In the genomic region with DNA sequence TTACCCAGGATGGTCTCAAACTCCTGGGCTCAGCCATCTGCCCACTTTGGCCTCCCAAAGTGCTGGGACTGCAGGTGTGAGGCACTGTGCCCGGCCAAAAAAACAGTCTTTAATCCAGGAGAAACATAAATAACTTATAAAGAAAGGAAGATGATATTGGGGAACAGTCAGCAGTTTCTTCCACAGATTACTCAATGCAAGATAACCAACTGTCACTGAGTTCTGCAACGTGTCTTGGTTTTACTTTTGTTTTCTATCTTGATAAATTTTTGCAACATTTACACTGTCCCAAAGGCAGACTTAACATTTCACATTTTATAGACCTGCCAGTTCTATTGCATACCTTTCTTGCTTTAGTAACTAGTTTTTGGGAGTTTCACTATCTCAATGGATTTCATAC, we compare ENCODE assay signal across 8 cellular contexts.
A peak's percentile ranks its signal among the peaks of the same experiment; 100 is the strongest.
DNase-seq lines count a peak whose midpoint lies in the region; ATAC-seq and TF ChIP-seq lines count a peak whose summit lies in the region.

No MANE protein-coding gene starts in this region.

- H3K27me3 ChIP-seq in ascending aorta, result no peaks in the 10 kb centered on the region

- no peak for DNase-seq in activated CD4-positive, alpha-beta T cell treated with anti-CD3 and anti-CD28 coated beads for 36 hours
- no peak for DNase-seq in activated CD4-positive, alpha-beta T cell treated with anti-CD3 and anti-CD28 coated beads for 1 hour
- no peak for DNase-seq in T-cell
- DNase-seq in stimulated activated naive B cell treated with anti-CD40 and anti-IgM and Interleukin-4, amounts not matched to agents 10 μg/mL and 1 μg/mL and 100 μg/mL, for 72 hours, result no peak
- no peak for DNase-seq in HuH-7.5 (ENCODE audit: low spot score)
- no peak for DNase-seq in ascending aorta (ENCODE audit: low spot score in 2 of 2)

- no peaks in the 10 kb centered on the region for H3K9me3 ChIP-seq in ascending aorta

- H3K4me1 ChIP-seq in ascending aorta, result peaks cover 0 to 11% of the 10 kb centered on the region in 2 donors

- peak overlapping the region; percentile 92 for H3K27ac Mint-ChIP-seq in activated CD4-positive, alpha-beta T cell treated with anti-CD3 and anti-CD28 coated beads for 36 hours
- peak overlapping the region; percentile 93 to 98 for H3K27ac Mint-ChIP-seq in T-cell
- peak overlapping the region; percentile 88 for H3K27ac Mint-ChIP-seq in stimulated activated naive B cell treated with anti-CD40 and anti-IgM and Interleukin-4, amounts not matched to agents 10 μg/mL and 1 μg/mL and 100 μg/mL, for 72 hours

- ATAC-seq in activated CD4-positive, alpha-beta T cell treated with anti-CD3 and anti-CD28 coated beads for 36 hours, result peak; percentile 59
- ATAC-seq in HG03025 (IDR thresholded peaks at IDR 0.05; ENCODE audit: low FRiP score, unreplicated experiment), result peak; percentile 64
- peak in 3 of 4 experiments; percentile 27 to 33 (median 30) for ATAC-seq in T-cell (replicated peaks in 1 of 4)
- ATAC-seq in stimulated activated naive B cell treated with anti-CD40 and anti-IgM and Interleukin-4, amounts not matched to agents 10 μg/mL and 1 μg/mL and 100 μg/mL, for 72 hours (replicated peaks), result peak; percentile 53 to 61
- no peak for ATAC-seq in SK-N-SH treated with all-trans-retinoic acid at 6 μM for 48 hours

- no peaks in the 10 kb centered on the region for H3K36me3 ChIP-seq in ascending aorta

- POLR2A ChIA-PET in activated CD4-positive, alpha-beta T cell treated with anti-CD3 and anti-CD28 coated beads for 36 hours (lab: Charles Lee), result interaction anchor here (0.7 to 1.0 kb wide), 2 partner anchors 26 to 190 kb away, joined by 4 read pairs; no protein-coding TSS in a partner anchor
- POLR2A ChIA-PET in T-cell (lab: Charles Lee), result interaction anchor here (0.5 to 1.7 kb wide), 6 partner anchors 10 to 68 kb away, joined by 3 to 10 read pairs (median 8); no protein-coding TSS in a partner anchor

- H3K27me3 Mint-ChIP-seq in activated CD4-positive, alpha-beta T cell treated with anti-CD3 and anti-CD28 coated beads for 36 hours, result no peaks in the 10 kb centered on the region
- H3K27me3 Mint-ChIP-seq in T-cell, result no peaks in the 10 kb centered on the region
- no peaks in the 10 kb centered on the region for H3K27me3 Mint-ChIP-seq in stimulated activated naive B cell treated with anti-CD40 and anti-IgM and Interleukin-4, amounts not matched to agents 10 μg/mL and 1 μg/mL and 100 μg/mL, for 72 hours

- TF ChIP-seq CTCF in ascending aorta (IDR thresholded peaks at IDR 0.05), result no peak

- peaks cover 87% of the 10 kb centered on the region for H3K4me1 Mint-ChIP-seq in activated CD4-positive, alpha-beta T cell treated with anti-CD3 and anti-CD28 coated beads for 36 hours
- H3K4me1 Mint-ChIP-seq in T-cell, result peaks cover 86 to 90% (median 88%) of the 10 kb centered on the region in 3 donors
- H3K4me1 Mint-ChIP-seq in stimulated activated naive B cell treated with anti-CD40 and anti-IgM and Interleukin-4, amounts not matched to agents 10 μg/mL and 1 μg/mL and 100 μg/mL, for 72 hours, result peaks cover 57 to 87% of the 10 kb centered on the region in 2 donors

- H3K36me3 Mint-ChIP-seq in activated CD4-positive, alpha-beta T cell treated with anti-CD3 and anti-CD28 coated beads for 36 hours (ENCODE audit: low read depth), result peaks cover 21% of the 10 kb centered on the region
- peaks cover 19% of the 10 kb centered on the region for H3K36me3 Mint-ChIP-seq in T-cell
- H3K36me3 Mint-ChIP-seq in stimulated activated naive B cell treated with anti-CD40 and anti-IgM and Interleukin-4, amounts not matched to agents 10 μg/mL and 1 μg/mL and 100 μg/mL, for 72 hours, result peaks cover 19 to 34% of the 10 kb centered on the region in 2 donors

- peak overlapping the region; percentile 75 for H3K4me3 Mint-ChIP-seq in activated CD4-positive, alpha-beta T cell treated with anti-CD3 and anti-CD28 coated beads for 36 hours
- peak overlapping the region; percentile 74 to 80 (median 78) for H3K4me3 Mint-ChIP-seq in T-cell
- peak overlapping the region; percentile 77 to 78 for H3K4me3 Mint-ChIP-seq in stimulated activated naive B cell treated with anti-CD40 and anti-IgM and Interleukin-4, amounts not matched to agents 10 μg/mL and 1 μg/mL and 100 μg/mL, for 72 hours

- no peak overlapping the region for H3K27ac ChIP-seq in ascending aorta

- intact Hi-C loops in activated CD4-positive, alpha-beta T cell treated with anti-CD3 and anti-CD28 coated beads for 36 hours (cut with DNase I, micrococcal nuclease), result loop anchor here (1.0 to 2.0 kb wide), 6 partner anchors 15 to 58 kb away; no protein-coding TSS in a partner anchor
- intact Hi-C loops in ascending aorta (cut with DNase I), result no loop called here

- CTCF ChIA-PET in activated CD4-positive, alpha-beta T cell treated with anti-CD3 and anti-CD28 coated beads for 36 hours (lab: Charles Lee), result interaction anchor here (1.1 to 2.5 kb wide), 5 partner anchors 9 to 126 kb away, joined by 4 to 13 read pairs (median 5); no protein-coding TSS in a partner anchor
- CTCF ChIA-PET in T-cell (lab: Charles Lee), result interaction anchor here (0.7 to 1.6 kb wide), 5 partner anchors 9 to 65 kb away, joined by 3 to 5 read pairs (median 3); no protein-coding TSS in a partner anchor

- H3K4me3 ChIP-seq in ascending aorta, result no peak overlapping the region

- peaks cover 8% of the 10 kb centered on the region for H3K9me3 Mint-ChIP-seq in activated CD4-positive, alpha-beta T cell treated with anti-CD3 and anti-CD28 coated beads for 36 hours (ENCODE audit: low read depth)
- no peaks in the 10 kb centered on the region for H3K9me3 Mint-ChIP-seq in T-cell
- peaks cover 0 to 1% of the 10 kb centered on the region in 2 donors for H3K9me3 Mint-ChIP-seq in stimulated activated naive B cell treated with anti-CD40 and anti-IgM and Interleukin-4, amounts not matched to agents 10 μg/mL and 1 μg/mL and 100 μg/mL, for 72 hours

TF ChIP-seq in SK-N-SH treated with all-trans-retinoic acid at 6 μM for 48 hours, 23 proteins besides CTCF, POLR2A, EP300 and RAD21:
- TF ChIP-seq GLIS3 (CRISPR knock-in tag; IDR thresholded peaks at IDR 0.05) (no peak), BACH2 (CRISPR knock-in tag; IDR thresholded peaks at IDR 0.05; ENCODE audit: borderline replicate concordance) (no peak)
